ENCODE assay signal across 26 cellular contexts in the genomic region with DNA sequence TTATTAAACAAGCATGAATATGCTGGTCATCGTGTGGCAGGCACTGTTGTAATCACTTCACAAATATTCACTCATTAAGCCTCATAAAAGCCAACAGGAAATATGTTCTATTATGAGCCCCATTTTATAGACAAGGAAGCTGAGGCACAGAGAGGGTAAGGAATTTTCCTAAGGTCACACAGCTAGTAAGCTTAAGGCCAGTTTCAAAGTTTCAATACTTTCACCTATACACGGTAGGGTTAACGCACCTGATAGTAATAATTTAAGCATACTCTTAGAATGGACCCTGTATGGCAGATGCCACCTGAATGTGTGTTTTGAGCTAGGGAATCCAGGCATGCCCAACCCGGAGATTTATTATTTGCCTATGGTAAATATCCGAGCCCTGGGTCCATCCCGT.
"Had no signal": no experiment of that assay in that cellular context is flagged by ENCODE, and none has a peak within 500 bp of the region (broad histone marks: within the 10 kb centered on the region; RNA-seq: fewer than 3 reads in every experiment).

No MANE protein-coding gene starts in this region.

- H3K9me3 ChIP-seq: esophagus squamous epithelium, gastrocnemius medialis, heart right ventricle, left lung, lower lobe of right lung had no signal

- H3K4me3 ChIP-seq: esophagus squamous epithelium, gastrocnemius medialis, heart right ventricle, left lung, lower lobe of right lung had no signal

- H3K27me3 ChIP-seq: esophagus squamous epithelium, gastrocnemius medialis, heart right ventricle, left lung had no signal

- H3K27ac ChIP-seq: epithelial cell of prostate, esophagus squamous epithelium, gastrocnemius medialis, heart right ventricle, left lung, lower lobe of right lung had no signal

- FAIRE-seq: colon, endometrium, islet of Langerhans, keratinocyte had no signal

- ATAC-seq: effector memory CD8-positive, alpha-beta T cell; esophagus mucosa; gastrocnemius medialis; heart right ventricle; left cardiac atrium; left lung; left ventricle myocardium superior; lower lobe of right lung had no signal

- H3K4me1 ChIP-seq: esophagus squamous epithelium, left lung had no signal

- DNase-seq: cortex of kidney; effector CD8-positive, alpha-beta T cell; effector memory CD8-positive, alpha-beta T cell; endodermal cell; erythroblast; esophagus squamous epithelium; foreskin fibroblast; foreskin melanocyte; gastrocnemius medialis; glutamatergic neuron; head of caudate nucleus; heart right ventricle; hippocampal formation; left cardiac atrium; left lung; left ventricle myocardium superior; lower lobe of right lung; mesendoderm; midbrain; naive B cell had no signal

- H3K36me3 ChIP-seq: esophagus squamous epithelium, gastrocnemius medialis, heart right ventricle, left lung, lower lobe of right lung had no signal
